In the genomic region with DNA sequence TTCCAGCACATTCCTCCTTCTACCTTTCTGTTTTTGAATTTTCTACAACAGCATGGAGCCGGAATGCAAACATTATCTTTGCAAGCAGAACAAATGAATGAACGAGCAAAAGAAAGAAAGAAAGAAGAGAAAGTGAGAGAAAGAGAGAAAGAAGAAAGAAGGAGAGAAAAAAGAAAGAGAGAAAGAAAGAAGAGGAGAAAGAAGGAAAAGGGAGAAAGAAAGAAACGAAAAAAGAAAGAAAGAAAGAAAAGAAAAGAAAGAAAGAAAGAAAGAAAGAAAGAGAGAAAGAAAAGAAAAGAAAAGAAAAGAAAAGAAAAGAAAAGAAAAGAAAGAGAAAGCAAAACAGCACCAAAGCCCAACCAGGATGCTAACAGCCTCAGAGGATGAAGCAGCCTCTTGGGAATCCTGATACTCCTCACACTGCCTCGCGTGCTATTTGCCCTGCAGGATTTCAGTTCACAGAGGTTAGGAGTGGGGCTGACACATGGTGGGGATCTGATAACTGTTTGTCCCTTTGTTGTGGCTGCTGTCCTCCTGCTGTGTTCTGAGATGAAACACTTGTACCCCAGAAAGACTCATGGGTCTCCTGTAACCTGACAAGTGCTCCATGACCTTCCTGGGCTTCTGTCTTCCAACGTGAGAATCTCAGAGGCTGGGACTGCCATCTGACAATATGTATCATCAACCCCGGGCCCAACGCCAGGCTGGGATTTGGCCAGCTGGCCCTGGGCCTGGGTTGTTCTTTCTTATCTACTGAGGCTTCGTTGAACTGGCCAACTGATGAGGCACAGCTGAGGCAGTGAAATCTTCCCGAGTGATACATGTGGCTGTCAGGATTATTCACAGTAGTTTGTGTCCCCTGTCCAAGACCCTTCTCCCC, we compare ENCODE assay signal across 9 cellular contexts.
A peak's percentile ranks its signal among the peaks of the same experiment; 100 is the strongest.
DNase-seq lines count a peak whose midpoint lies in the region; ATAC-seq and TF ChIP-seq lines count a peak whose summit lies in the region.
"Had no signal": no experiment of that assay in that cellular context is flagged by ENCODE, and none has a peak within 500 bp of the region (broad histone marks: within the 10 kb centered on the region; RNA-seq: fewer than 3 reads in every experiment).

No MANE protein-coding gene starts in this region.

- no peaks in the 10 kb centered on the region for H3K4me1 Mint-ChIP-seq in activated CD8-positive, alpha-beta memory T cell treated with anti-CD3 and anti-CD28 coated beads, Interleukin-2, amount 10 ng/mL, durations not matched to agents 7 days and 5 days

- no peaks in the 10 kb centered on the region for H3K4me1 ChIP-seq in mesendoderm (ENCODE audit: control insufficient read depth, low read depth, low read length)

- TF ChIP-seq CTCF in cardiac fibroblast (IDR thresholded peaks at IDR 0.05; ENCODE audit: low read depth, low read length) = no peak

- DNase-seq in AG20443 (ENCODE audit: low spot score) (peak; percentile 66), MG63 (peak; percentile 86), cardiac fibroblast (ENCODE audit: low read depth in 2 of 2) (peak; percentile 77 to 82), mesendoderm (peak; percentile 26), hippocampal formation (lab: John Stamatoyannopoulos, UW) (no peak)
- DNase-seq in activated CD8-positive, alpha-beta memory T cell treated with anti-CD3 and anti-CD28 coated beads, Interleukin-2, amount 10 ng/mL, durations not matched to agents 7 days and 5 days = no peak
- DNase-seq in stimulated activated CD4-positive, alpha-beta T cell treated with anti-CD3 and anti-CD28 coated beads, Interleukin-4, amount 100 ng/mL, for 4 hours = no peak
- DNase-seq: GDM1 had no signal

- H4K8ac ChIP-seq in mesendoderm (ENCODE audit: low read depth, low read length) = no peak overlapping the region

- ATAC-seq in activated CD8-positive, alpha-beta memory T cell treated with anti-CD3 and anti-CD28 coated beads, Interleukin-2, amount 10 ng/mL, durations not matched to agents 7 days and 5 days = no peak
- ATAC-seq in HG03196 (IDR thresholded peaks at IDR 0.05; ENCODE audit: unreplicated experiment) = no peak

- no peak overlapping the region for H3K4me3 Mint-ChIP-seq in activated CD8-positive, alpha-beta memory T cell treated with anti-CD3 and anti-CD28 coated beads, Interleukin-2, amount 10 ng/mL, durations not matched to agents 7 days and 5 days

- H2BK5ac ChIP-seq in mesendoderm (ENCODE audit: low read length) = no peak overlapping the region

- no peak overlapping the region for H3K18ac ChIP-seq in mesendoderm (ENCODE audit: low read length)

- no peak overlapping the region for H3K9ac ChIP-seq in mesendoderm (ENCODE audit: low read length)

- H3K9me3 Mint-ChIP-seq in activated CD8-positive, alpha-beta memory T cell treated with anti-CD3 and anti-CD28 coated beads, Interleukin-2, amount 10 ng/mL, durations not matched to agents 7 days and 5 days (ENCODE audit: low read depth) = no peaks in the 10 kb centered on the region

- no peak overlapping the region for H2BK120ac ChIP-seq in mesendoderm (ENCODE audit: low read depth, low read length)

- H3K27me3 ChIP-seq in MG63 (no peaks in the 10 kb centered on the region), mesendoderm (ENCODE audit: insufficient read depth, low read length, poor library complexity) (no peaks in the 10 kb centered on the region)

- H3K27ac Mint-ChIP-seq in activated CD8-positive, alpha-beta memory T cell treated with anti-CD3 and anti-CD28 coated beads, Interleukin-2, amount 10 ng/mL, durations not matched to agents 7 days and 5 days = no peak overlapping the region

- no peaks in the 10 kb centered on the region for H3K79me1 ChIP-seq in mesendoderm (ENCODE audit: low read length)

- CTCF ChIA-PET in activated CD8-positive, alpha-beta memory T cell treated with anti-CD3 and anti-CD28 coated beads, Interleukin-2, amount 10 ng/mL, durations not matched to agents 7 days and 5 days (lab: Charles Lee) = no interaction called here

- H4K5ac ChIP-seq in mesendoderm (ENCODE audit: low read length) = no peak overlapping the region

- H3K27me3 Mint-ChIP-seq in activated CD8-positive, alpha-beta memory T cell treated with anti-CD3 and anti-CD28 coated beads, Interleukin-2, amount 10 ng/mL, durations not matched to agents 7 days and 5 days = peaks cover 6% of the 10 kb centered on the region

- no peak overlapping the region for H3K23ac ChIP-seq in mesendoderm (ENCODE audit: low read length)

- H3K4me3 ChIP-seq in MG63 (no peak overlapping the region), cardiac fibroblast (replicated peaks in 1 of 2; ENCODE audit: low read depth in 2 of 2, low read length in 2 of 2) (no peak overlapping the region), mesendoderm (ENCODE audit: low read length) (no peak overlapping the region)

- H2BK15ac ChIP-seq in mesendoderm (replicated peaks; ENCODE audit: low read depth) = no peak overlapping the region

- no peak overlapping the region for H3K4ac ChIP-seq in mesendoderm (ENCODE audit: low read depth, low read length)

- H3K36me3 ChIP-seq in MG63 = no peaks in the 10 kb centered on the region
- H3K36me3 ChIP-seq in mesendoderm (ENCODE audit: control insufficient read depth, insufficient read depth, low read length) = no peaks in the 10 kb centered on the region

- no peaks in the 10 kb centered on the region for H3K79me2 ChIP-seq in mesendoderm (ENCODE audit: control insufficient read depth, insufficient read depth, low read length)

- WGBS in mesendoderm (ENCODE audit: extremely low coverage, insufficient coverage, low lambda C conversion rate) = no CpG with 5 or more reads among the region's 10 CpGs

- no peak overlapping the region for H3K56ac ChIP-seq in mesendoderm (ENCODE audit: low read length)

- H3K27ac ChIP-seq in mesendoderm (ENCODE audit: low read depth, low read length) = no peak overlapping the region

- H2AK5ac ChIP-seq in mesendoderm (ENCODE audit: low read length) = no peak overlapping the region

- H3K36me3 Mint-ChIP-seq in activated CD8-positive, alpha-beta memory T cell treated with anti-CD3 and anti-CD28 coated beads, Interleukin-2, amount 10 ng/mL, durations not matched to agents 7 days and 5 days = no peaks in the 10 kb centered on the region

- no peak overlapping the region for H3K4me2 ChIP-seq in mesendoderm (ENCODE audit: low read length)

- H3K9me3 ChIP-seq in MG63 = no peaks in the 10 kb centered on the region

Comparison
In these comparisons a context has a peak if more than half of its experiments do, and no peak if none do; other contexts are left out.
1. DNase-seq: peak in AG20443 (single experiment), MG63 (single experiment), cardiac fibroblast (2 of 2) and mesendoderm (single experiment); none in activated CD8-positive, alpha-beta memory T cell treated with anti-CD3 and anti-CD28 coated beads, Interleukin-2, amount 10 ng/mL, durations not matched to agents 7 days and 5 days (single experiment), stimulated activated CD4-positive, alpha-beta T cell treated with anti-CD3 and anti-CD28 coated beads, Interleukin-4, amount 100 ng/mL, for 4 hours (0 of 2) and hippocampal formation (0 of 2).